ENCODE assay signal across 12 cellular contexts in the genomic region with DNA sequence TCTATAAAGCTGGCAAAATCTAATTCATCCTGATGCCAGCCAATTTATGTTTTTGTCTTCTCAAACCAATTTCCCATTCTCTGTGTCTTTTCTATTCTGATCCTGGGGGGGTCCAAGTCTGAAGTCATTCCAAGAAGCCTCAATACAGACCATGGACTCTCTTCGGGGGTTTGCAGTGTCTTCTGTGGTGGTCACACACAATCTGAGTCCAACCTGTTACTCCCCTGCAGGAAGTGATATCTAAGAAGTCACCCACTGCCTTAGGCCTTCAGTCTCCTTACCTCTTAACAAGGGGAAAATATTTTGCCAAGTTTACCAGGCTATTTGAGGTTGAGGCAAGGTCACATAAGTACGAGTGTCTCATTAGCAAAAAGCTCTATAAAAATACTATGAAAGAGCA. TPM values are rescaled to one million over a fixed set of nuclear protein-coding genes. Genes with fewer than 3 reads are reported as not detected.
DNase-seq lines count a peak whose midpoint lies in the region; TF ChIP-seq lines count a peak whose summit lies in the region.
"Had no signal": no experiment of that assay in that cellular context is flagged by ENCODE, and none has a peak within 500 bp of the region (broad histone marks: within the 10 kb centered on the region; RNA-seq: fewer than 3 reads in every experiment).

No MANE protein-coding gene starts in this region.

- DNase-seq in Caco-2 = no peak
- no peak for DNase-seq in LNCaP clone FGC (ENCODE audit: low read depth)
- no peak for DNase-seq in mammary epithelial cell
- no peak for DNase-seq in nephron progenitor cell
- DNase-seq in UCSD-AML1 (lab: John Stamatoyannopoulos, UW; ENCODE audit: unreplicated experiment) = no peak
- DNase-seq in GDM1 (lab: John Stamatoyannopoulos, UW) = no peak
- no peak for DNase-seq in lower leg skin (ENCODE audit: low spot score in 2 of 2)
- no peak for DNase-seq in activated CD4-positive, CD25-positive, alpha-beta regulatory T cell treated with anti-CD3 and anti-CD28 coated beads, Interleukin-2, amount 50 U/mL, for 72 hours
- DNase-seq: DMS153, NCI-H774, right cardiac atrium, T1000 had no signal

- no peak overlapping the region for H3K4me3 ChIP-seq in Caco-2 (ENCODE audit: low read depth, low read length)
- peak overlapping the region; percentile 93 for H3K4me3 ChIP-seq in LNCaP clone FGC (ENCODE audit: low read depth, low read length)
- peak overlapping the region; percentile 78 to 94 (median 90) for H3K4me3 ChIP-seq in mammary epithelial cell (replicated peaks in 1 of 3; ENCODE audit: insufficient read depth in 1 of 3, low read depth in 2 of 3, low read length in 3 of 3)
- no peak overlapping the region for H3K4me3 ChIP-seq in lower leg skin (ENCODE audit: low read depth, poor library complexity, severe bottlenecking)

- H3K27ac Mint-ChIP-seq in Caco-2 (ENCODE audit: unreplicated experiment) (no peak overlapping the region), nephron progenitor cell (no peak overlapping the region)

- intact Hi-C loops in Caco-2 (cut with micrococcal nuclease; ENCODE audit: unreplicated experiment) = loop anchor here (5.0 kb wide), 2 partner anchors 116 to 506 kb away; a partner anchor contains a TSS
- intact Hi-C loops in mammary epithelial cell (cut with micrococcal nuclease) = no loop called here
- intact Hi-C loops in lower leg skin (cut with DNase I; ENCODE audit: low total_unique reads) = no loop called here

- H3K9me3 Mint-ChIP-seq in Caco-2 (ENCODE audit: unreplicated experiment) (no peaks in the 10 kb centered on the region), nephron progenitor cell (no peaks in the 10 kb centered on the region)

- in situ Hi-C loops in mammary epithelial cell (cut with MboI; ENCODE audit: low sequenced_read_pairs in 2 of 2) = no loop called here

- H4K20me1 ChIP-seq in mammary epithelial cell (ENCODE audit: insufficient read depth, low read length) = no peaks in the 10 kb centered on the region

- dilution Hi-C loops in mammary epithelial cell (cut with HindIII; ENCODE audit: low sequenced_read_pairs) = no loop called here

- H3K4me3 Mint-ChIP-seq in Caco-2 (ENCODE audit: unreplicated experiment) (peak overlapping the region; percentile 93), nephron progenitor cell (peak overlapping the region; percentile 96)

- H3K27me3 Mint-ChIP-seq in Caco-2 (ENCODE audit: insufficient read depth, unreplicated experiment) (no peaks in the 10 kb centered on the region), nephron progenitor cell (ENCODE audit: low read depth, poor library complexity) (peaks cover 3% of the 10 kb centered on the region)

- H3K4me1 ChIP-seq in Caco-2 (peaks cover 44% of the 10 kb centered on the region), mammary epithelial cell (ENCODE audit: insufficient read depth, low read length) (peaks cover 43% of the 10 kb centered on the region)

- H3K79me2 ChIP-seq in mammary epithelial cell (ENCODE audit: insufficient read depth, low read length) = peaks cover 67% of the 10 kb centered on the region

- H3K36me3 Mint-ChIP-seq in Caco-2 (ENCODE audit: insufficient read depth, unreplicated experiment) (peaks cover 36% of the 10 kb centered on the region), nephron progenitor cell (ENCODE audit: low read depth) (peaks cover 3% of the 10 kb centered on the region)

- CTCF ChIA-PET in Caco-2 (lab: Charles Lee) = no interaction called here
- CTCF ChIA-PET in mammary epithelial cell (lab: Charles Lee; ENCODE audit: low non-redundant PET) = no interaction called here

- H3K4me1 Mint-ChIP-seq in Caco-2 (ENCODE audit: low read depth, unreplicated experiment) (peaks cover 41% of the 10 kb centered on the region), nephron progenitor cell (peaks cover 77% of the 10 kb centered on the region)

- H3K27ac ChIP-seq in mammary epithelial cell (ENCODE audit: insufficient read depth, low read depth, low read length) = peak overlapping the region; percentile 94

- peak overlapping the region; percentile 86 for H3K4me2 ChIP-seq in mammary epithelial cell (ENCODE audit: insufficient read depth, low read depth, low read length)

- no peak overlapping the region for H2AFZ ChIP-seq in mammary epithelial cell (ENCODE audit: low read depth, low read length)

- POLR2A ChIA-PET in Caco-2 (lab: Charles Lee) = no interaction called here

- TF ChIP-seq CTCF in Caco-2 (IDR thresholded peaks at IDR 0.05; ENCODE audit: insufficient read depth in 1 of 2, low read depth in 1 of 2, low read length in 1 of 2, severe bottlenecking in 1 of 2, unreplicated experiment in 1 of 2) (no peak), LNCaP clone FGC (IDR thresholded peaks at IDR 0.05; ENCODE audit: control insufficient read depth, extremely low read depth, insufficient read depth) (no peak), mammary epithelial cell (conservative IDR thresholded peaks at IDR 0.05 in 1 of 2, IDR thresholded peaks at IDR 0.05 in 1 of 2; ENCODE audit: extremely low read depth in 1 of 2, insufficient read depth in 1 of 2, low read depth in 1 of 2, low read length in 2 of 2) (no peak), nephron progenitor cell (IDR thresholded peaks at IDR 0.05) (no peak), lower leg skin (IDR thresholded peaks at IDR 0.05) (no peak)

- TF ChIP-seq POLR2A in lower leg skin (IDR thresholded peaks at IDR 0.05) = no peak

- H3K36me3 ChIP-seq in Caco-2 (ENCODE audit: control insufficient read depth, insufficient read depth, low read length) (no peaks in the 10 kb centered on the region), mammary epithelial cell (ENCODE audit: insufficient read depth, low read length) (peaks cover 2% of the 10 kb centered on the region)

- peak overlapping the region; percentile 39 for H3K9ac ChIP-seq in mammary epithelial cell (ENCODE audit: insufficient read depth, low read length)

- H3K9me3 ChIP-seq in Caco-2 (no peaks in the 10 kb centered on the region), mammary epithelial cell (replicated peaks; ENCODE audit: insufficient read depth, low read length) (no peaks in the 10 kb centered on the region)

- BruUV-seq in Caco-2 (replicated peaks; lab: Mats Ljungman, UMichigan) (no TSS peak), mammary epithelial cell (replicated peaks; lab: Mats Ljungman, UMichigan) (no TSS peak)

- no peaks in the 10 kb centered on the region for H3K27me3 ChIP-seq in Caco-2 (replicated peaks; ENCODE audit: control insufficient read depth, insufficient read depth, low read length)
- no peaks in the 10 kb centered on the region for H3K27me3 ChIP-seq in mammary epithelial cell (ENCODE audit: insufficient read depth, low read length)

- 25% methylated on average over 2 of the region's 2 CpGs for WGBS in mammary epithelial cell (ENCODE audit: low coverage, missing lambda C conversion rate)
- WGBS in lower leg skin, 2 donors = 45 to 53% methylated on average over 2 of the region's 2 CpGs

RNA-seq across cellular contexts. Expression of a gene that starts 1.9 kb away (rescaled TPM):
- total RNA-seq in Caco-2 (2022) (48.1 and 49.0 TPM in 2 replicates), mammary epithelial cell (10 to 100 TPM; 37.8 to 57.3 TPM), lower leg skin (10 to 100 TPM; 40.4 to 57.4 (median 50.7) TPM)
- 37.2 TPM for polyA plus RNA-seq in mammary epithelial cell
- 77.1 TPM for polyA minus RNA-seq in mammary epithelial cell

RNA-seq across cellular contexts. Expression of a gene that starts 48.0 kb away (rescaled TPM):
- total RNA-seq in Caco-2 (2022) (5.2 and 6.9 TPM in 2 replicates), mammary epithelial cell (not detected), lower leg skin (1 to 10 TPM in 3 of 4 donors, under 1 TPM in 1; 0.98 to 4.3 (median 1.1) TPM)
- 0.02 TPM for polyA plus RNA-seq in mammary epithelial cell
- not detected for polyA minus RNA-seq in mammary epithelial cell
- total RNA-seq: right cardiac atrium had no signal
- polyA plus RNA-seq: right cardiac atrium had no signal

RNA-seq across cellular contexts. Expression of a gene that starts 50.3 kb away (rescaled TPM):
- total RNA-seq in Caco-2 (2022) = 0.95 and 1.4 TPM in 2 replicates
- not detected for total RNA-seq in mammary epithelial cell
- polyA plus RNA-seq in mammary epithelial cell = not detected
- polyA minus RNA-seq in mammary epithelial cell = not detected
- total RNA-seq in lower leg skin = 1 to 10 TPM in 1 of 4 donors, under 1 TPM in 3; 0.13 to 1.1 (median 0.64) TPM
- total RNA-seq: right cardiac atrium had no signal
- polyA plus RNA-seq: right cardiac atrium had no signal

Comparison
In these comparisons a context has a peak if more than half of its experiments do, and no peak if none do; other contexts are left out.
1. H3K4me3 ChIP-seq: peak in LNCaP clone FGC (single experiment) and mammary epithelial cell (3 of 3); none in Caco-2 (single experiment) and lower leg skin (single experiment).